ENCODE assay signal across 1 cellular context in the genomic region with DNA sequence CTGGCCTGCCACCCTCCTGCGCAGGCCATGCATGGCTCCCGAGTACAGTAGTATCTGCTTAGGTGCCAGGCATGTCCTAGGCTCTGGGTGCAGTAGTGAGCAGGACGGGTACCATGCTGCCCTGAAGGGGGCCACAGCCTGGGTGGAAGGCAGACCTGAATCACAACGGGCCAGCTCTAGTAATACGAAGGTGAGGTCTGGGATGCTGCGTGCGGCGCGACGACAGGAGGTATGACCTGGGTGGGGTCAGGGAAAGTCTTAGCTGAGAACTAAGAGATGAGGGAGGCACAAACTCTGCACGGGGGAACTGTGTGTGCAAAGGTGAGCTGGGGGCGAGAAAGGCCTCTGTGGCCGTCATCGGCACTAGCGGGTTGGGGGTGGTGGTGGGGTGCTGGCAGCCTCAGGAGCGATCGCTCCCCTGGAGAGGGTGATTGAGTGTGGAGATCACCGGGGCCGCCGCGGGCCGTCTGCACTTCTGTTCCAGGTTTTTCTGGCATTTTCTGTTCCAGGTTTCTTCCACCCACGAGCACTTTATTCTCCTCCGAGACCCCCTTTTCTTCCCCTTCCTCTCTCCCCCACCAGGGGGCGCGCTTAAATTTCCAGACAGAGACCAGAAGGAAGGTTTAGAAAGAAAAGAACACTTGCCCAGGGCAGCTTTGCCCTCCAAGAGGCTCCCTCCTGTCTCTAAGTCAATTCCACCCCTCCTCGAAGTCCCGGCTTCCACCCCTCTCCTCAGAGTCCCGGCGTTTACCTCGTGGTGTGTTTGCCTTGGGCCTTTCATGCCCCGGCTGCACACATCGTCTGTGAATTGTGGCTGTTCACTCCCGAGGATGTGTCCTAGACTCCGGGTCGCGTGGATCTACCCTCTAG.
TF ChIP-seq lines count a peak whose summit lies in the region.

No MANE protein-coding gene starts in this region.

TF ChIP-seq in SK-N-SH, 30 proteins besides CTCF, POLR2A, EP300 and RAD21:
- no peak for TF ChIP-seq GABPA (IDR thresholded peaks at IDR 0.05; ENCODE audit: low read depth)
- peak; percentile 62 for TF ChIP-seq SMC3 (IDR thresholded peaks at IDR 0.05; ENCODE audit: low read depth, low read length)
